ENCODE assay signal across 20 cellular contexts in the genomic region with DNA sequence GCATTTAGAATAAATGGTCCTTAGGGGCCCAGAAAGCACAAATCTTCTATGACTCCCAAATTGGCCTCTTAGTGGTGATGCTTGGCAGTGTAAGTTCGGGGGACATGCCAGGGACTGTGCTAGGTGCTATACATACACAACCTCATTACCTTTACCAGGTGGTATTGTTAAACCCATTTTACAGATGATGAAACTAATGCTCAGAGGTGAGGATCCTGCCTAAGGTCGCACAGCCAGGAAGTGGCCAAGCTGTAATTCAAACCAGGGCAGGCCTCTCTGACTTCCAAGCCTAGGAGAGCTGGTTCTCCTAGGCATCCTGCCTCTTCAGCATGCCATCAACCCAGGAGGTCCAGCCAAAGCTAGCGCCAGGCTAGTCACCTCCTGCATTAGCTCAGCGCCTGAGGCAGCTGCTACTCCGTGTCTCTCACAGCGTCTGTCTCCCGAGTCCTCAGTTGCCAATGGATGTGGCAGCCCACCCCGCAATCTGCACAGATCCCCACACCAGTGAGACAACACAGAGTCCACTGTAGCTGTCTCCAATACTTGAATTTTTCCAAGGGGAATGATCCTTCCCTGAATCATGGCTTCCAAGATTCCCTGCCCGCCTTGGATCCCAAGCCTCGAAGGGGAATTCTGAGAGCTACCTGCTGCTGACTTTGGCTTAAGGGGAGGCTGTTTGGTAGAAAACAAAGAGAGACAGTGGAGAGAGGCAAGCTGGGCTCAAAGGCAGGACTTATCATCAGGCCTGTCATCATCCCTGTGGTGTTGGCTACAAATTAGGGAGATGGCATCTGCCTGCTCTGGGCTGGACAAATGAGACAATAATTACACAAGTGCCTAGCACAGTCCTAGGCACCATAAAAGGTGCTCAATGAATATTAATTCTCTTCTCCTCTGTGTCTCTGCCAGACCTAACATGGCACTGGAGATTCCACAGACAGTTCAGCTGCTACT. TPM values are rescaled to one million over a fixed set of nuclear protein-coding genes. Genes with fewer than 3 reads are reported as not detected.
"Had no signal": no experiment of that assay in that cellular context is flagged by ENCODE, and none has a peak within 500 bp of the region (broad histone marks: within the 10 kb centered on the region; RNA-seq: fewer than 3 reads in every experiment).

No MANE protein-coding gene starts in this region.

- H3K4me1 ChIP-seq: ascending aorta, breast epithelium, gastroesophageal sphincter, upper lobe of right lung had no signal

- ATAC-seq: activated T-cell treated with anti-CD3 and anti-CD28 coated beads, Interleukin-2, amount 50 U/mL, for 72 hours; gastroesophageal sphincter; stimulated activated naive B cell treated with anti-CD40 and anti-IgM and Interleukin-4, amounts not matched to agents 10 μg/mL and 1 μg/mL and 100 μg/mL, for 72 hours; upper lobe of right lung had no signal

- H3K27ac Mint-ChIP-seq: activated naive CD4-positive, alpha-beta T cell treated with anti-CD3 and anti-CD28 coated beads, Interleukin-2, amount 50 U/mL, for 24 hours; activated T-cell treated with anti-CD3 and anti-CD28 coated beads, Interleukin-2, amount 50 U/mL, for 72 hours; stimulated activated naive B cell treated with anti-CD40 and anti-IgM and Interleukin-4, amounts not matched to agents 10 μg/mL and 1 μg/mL and 100 μg/mL, for 72 hours had no signal

- H3K36me3 ChIP-seq: ascending aorta, breast epithelium, ovary, thoracic aorta, upper lobe of right lung, WERI-Rb-1 had no signal

- H3K27ac ChIP-seq: ascending aorta, breast epithelium, gastroesophageal sphincter, ovary, thoracic aorta, upper lobe of right lung, WERI-Rb-1 had no signal

- H3K27me3 ChIP-seq: ascending aorta, breast epithelium, gastroesophageal sphincter, ovary, upper lobe of right lung had no signal

- H3K4me3 ChIP-seq: ascending aorta, breast epithelium, gastroesophageal sphincter, ovary, thoracic aorta, upper lobe of right lung had no signal

- H3K4me1 Mint-ChIP-seq: stimulated activated naive B cell treated with anti-CD40 and anti-IgM and Interleukin-4, amounts not matched to agents 10 μg/mL and 1 μg/mL and 100 μg/mL, for 72 hours had no signal

- H3K4me3 Mint-ChIP-seq: activated naive CD4-positive, alpha-beta T cell treated with anti-CD3 and anti-CD28 coated beads, Interleukin-2, amount 50 U/mL, for 24 hours; activated T-cell treated with anti-CD3 and anti-CD28 coated beads, Interleukin-2, amount 50 U/mL, for 72 hours; stimulated activated naive B cell treated with anti-CD40 and anti-IgM and Interleukin-4, amounts not matched to agents 10 μg/mL and 1 μg/mL and 100 μg/mL, for 72 hours had no signal

- H3K9me3 ChIP-seq: ascending aorta, breast epithelium, gastroesophageal sphincter, ovary, thoracic aorta, upper lobe of right lung had no signal

- DNase-seq: activated CD4-positive, alpha-beta T cell treated with anti-CD3 and anti-CD28 coated beads, Interleukin-2, amount 50 U/mL, for 4 hours; activated gamma-delta T cell; activated T-cell treated with anti-CD3 and anti-CD28 coated beads, Interleukin-2, amount 50 U/mL, for 72 hours; cerebellar nuclear complex; effector CD4-positive, alpha-beta T cell; hippocampal formation; midbrain; ovary; stimulated activated naive B cell treated with anti-CD40 and anti-IgM and Interleukin-4, amounts not matched to agents 10 μg/mL and 1 μg/mL and 100 μg/mL, for 72 hours; T-helper 2 cell; upper lobe of right lung; WERI-Rb-1 had no signal

- FAIRE-seq: islet of Langerhans had no signal

- H3K36me3 Mint-ChIP-seq: activated naive CD4-positive, alpha-beta T cell treated with anti-CD3 and anti-CD28 coated beads, Interleukin-2, amount 50 U/mL, for 24 hours had no signal

- H3K27me3 Mint-ChIP-seq: activated naive CD4-positive, alpha-beta T cell treated with anti-CD3 and anti-CD28 coated beads, Interleukin-2, amount 50 U/mL, for 24 hours; stimulated activated naive B cell treated with anti-CD40 and anti-IgM and Interleukin-4, amounts not matched to agents 10 μg/mL and 1 μg/mL and 100 μg/mL, for 72 hours had no signal

- H3K9me3 Mint-ChIP-seq: activated naive CD4-positive, alpha-beta T cell treated with anti-CD3 and anti-CD28 coated beads, Interleukin-2, amount 50 U/mL, for 24 hours; activated T-cell treated with anti-CD3 and anti-CD28 coated beads, Interleukin-2, amount 50 U/mL, for 72 hours; stimulated activated naive B cell treated with anti-CD40 and anti-IgM and Interleukin-4, amounts not matched to agents 10 μg/mL and 1 μg/mL and 100 μg/mL, for 72 hours had no signal

RNA-seq across cellular contexts. Expression of a gene that starts 52.6 kb away (rescaled TPM):
- total RNA-seq: activated CD8-positive, alpha-beta memory T cell treated with anti-CD3 and anti-CD28 coated beads for 36 hours; activated T-cell treated with anti-CD3 and anti-CD28 coated beads, Interleukin-2, amount 50 U/mL, for 72 hours; ascending aorta; gastroesophageal sphincter; lung microvascular endothelial cell; thoracic aorta had no signal
